In genomic region chrX:108415891-108416290, GRCh38 we compare ENCODE assay signal across 38 cellular contexts. TPM values are rescaled to one million over a fixed set of nuclear protein-coding genes. Genes with fewer than 3 reads are reported as not detected.
DNase-seq lines count a peak whose midpoint lies in the region; ATAC-seq, FAIRE-seq and TF ChIP-seq lines count a peak whose summit lies in the region.
"Had no signal": no experiment of that assay in that cellular context is flagged by ENCODE, and none has a peak within 500 bp of the region (broad histone marks: within the 10 kb centered on the region; RNA-seq: fewer than 3 reads in every experiment).

No MANE protein-coding gene starts in this region.

- no peak for ATAC-seq in A549
- ATAC-seq: naive thymus-derived CD8-positive, alpha-beta T cell; psoas muscle; sciatic nerve; stimulated activated naive CD8-positive, alpha-beta T cell treated with anti-CD3 and anti-CD28 coated beads, Interleukin-15, amount 100 ng/mL, for 72 hours had no signal

- H3K4me2 ChIP-seq in A549 = no peak overlapping the region

- POLR2A ChIA-PET in A549 (lab: Yijun Ruan, JAX) = no interaction called here

- 65% methylated on average over 2 of the region's 2 CpGs for WGBS in A549 (ENCODE audit: missing lambda C conversion rate)
- WGBS in lower leg skin, 2 donors = 42 to 71% methylated on average over 2 of the region's 2 CpGs

- H3K4me3 ChIP-seq in A549 (no peak overlapping the region), MG63 (no peak overlapping the region), bronchial epithelial cell (ENCODE audit: low read depth, low read length) (no peak overlapping the region), fibroblast of pulmonary artery (replicated peaks; ENCODE audit: low read depth, low read length) (no peak overlapping the region), lower leg skin (ENCODE audit: low read depth, poor library complexity, severe bottlenecking) (no peak overlapping the region)
- H3K4me3 ChIP-seq: psoas muscle, SJSA1, tibial artery, vagina had no signal

- CTCF ChIA-PET in A549 (lab: Yijun Ruan, JAX) = no interaction called here

- H3K27ac ChIP-seq in A549 = no peak overlapping the region
- H3K27ac ChIP-seq: psoas muscle, SJSA1, tibial artery, vagina had no signal

- no peak for TF ChIP-seq EP300 in A549 (IDR thresholded peaks at IDR 0.05)

- DNase-seq in A549 (ENCODE audit: low read depth in 1 of 2, low spot score in 1 of 2) = no peak
- peak; percentile 1 for DNase-seq in MG63
- DNase-seq in bronchial epithelial cell (ENCODE audit: low read depth) = no peak
- DNase-seq in fibroblast of pulmonary artery (ENCODE audit: low read depth) = peak; percentile 79
- DNase-seq in lower leg skin (ENCODE audit: low spot score in 2 of 2) = no peak
- no peak for DNase-seq in NCI-H1092 treated with DMSO at 0.1 percent for 48 hours (lab: John Stamatoyannopoulos, UW)
- DNase-seq in effector CD4-positive, alpha-beta T cell = no peak
- DNase-seq in NCI-H146 (lab: John Stamatoyannopoulos, UW) = no peak
- DNase-seq: activated CD4-positive, alpha-beta T cell treated with anti-CD3 and anti-CD28 coated beads, Interleukin-2, amount 10 ng/mL, durations not matched to agents 24 days and 14 days; activated effector memory CD4-positive, alpha-beta T cell treated with anti-CD3 and anti-CD28 coated beads, Interleukin-2, amount 50 U/mL, for 16 hours; activated naive CD8-positive, alpha-beta T cell treated with anti-CD3 and anti-CD28 coated beads for 36 hours; activated T-cell treated with anti-CD3 and anti-CD28 coated beads, Interleukin-2, amount 50 U/mL, for 1 hour; AML-193; aorta; CD4-positive, alpha-beta T cell; glutamatergic neuron; HFFc6; MM.1S; naive thymus-derived CD8-positive, alpha-beta T cell; NCI-H1417; NCI-H2107; NCI-H446; NCI-H82; occipital lobe; psoas muscle; RPMI8226; stimulated activated CD4-positive, alpha-beta T cell treated with anti-CD3 and anti-CD28 coated beads, Interleukin-12 subunit alpha, Interleukin-12 subunit beta, amount 100 ng/mL, for 4 hours; stimulated activated CD4-positive, alpha-beta T cell treated with anti-CD3 and anti-CD28 coated beads, Interleukin-2, amount 100 ng/mL, for 48 hours; stimulated activated naive CD8-positive, alpha-beta T cell treated with anti-CD3 and anti-CD28 coated beads, Interleukin-15, amount 100 ng/mL, for 72 hours; T-helper 9 cell; tibial artery had no signal

- H3K36me3 ChIP-seq in MG63 (no peaks in the 10 kb centered on the region), bronchial epithelial cell (ENCODE audit: control insufficient read depth, insufficient read depth, low read length) (no peaks in the 10 kb centered on the region)
- H3K36me3 ChIP-seq: SJSA1, tibial artery, vagina had no signal

- FAIRE-seq in A549 (lab: Jason Lieb, UNC) (peak; percentile 70), bronchial epithelial cell (lab: Jason Lieb, UNC) (peak; percentile 7)
- FAIRE-seq: GM19239, H1, keratinocyte had no signal

- no peak for TF ChIP-seq CTCF in A549 (IDR thresholded peaks at IDR 0.05)
- TF ChIP-seq CTCF in bronchial epithelial cell (IDR thresholded peaks at IDR 0.05; ENCODE audit: insufficient read depth, low read length, severe bottlenecking) = no peak
- TF ChIP-seq CTCF in fibroblast of pulmonary artery (IDR thresholded peaks at IDR 0.05; ENCODE audit: low read length, missing control alignments) = no peak
- no peak for TF ChIP-seq CTCF in lower leg skin (IDR thresholded peaks at IDR 0.05)

- H3K4me1 ChIP-seq in A549 = no peaks in the 10 kb centered on the region
- H3K4me1 ChIP-seq: psoas muscle, SJSA1, vagina had no signal

- TF ChIP-seq POLR2A in A549 (IDR thresholded peaks at IDR 0.05; ENCODE audit: low read length) (no peak), lower leg skin (IDR thresholded peaks at IDR 0.05) (no peak)

- TF ChIP-seq RAD21 in A549 (conservative IDR thresholded peaks at IDR 0.05 in 1 of 2, IDR thresholded peaks at IDR 0.05 in 1 of 2) = no peak

- no peaks in the 10 kb centered on the region for H3K27me3 ChIP-seq in MG63
- no peaks in the 10 kb centered on the region for H3K27me3 ChIP-seq in bronchial epithelial cell (ENCODE audit: control insufficient read depth, insufficient read depth, low read length)
- H3K27me3 ChIP-seq: SJSA1, tibial artery, vagina had no signal

- intact Hi-C loops in lower leg skin (cut with DNase I; ENCODE audit: low total_unique reads) = no loop called here

- no peaks in the 10 kb centered on the region for H3K9me3 ChIP-seq in A549
- no peaks in the 10 kb centered on the region for H3K9me3 ChIP-seq in MG63
- H3K9me3 ChIP-seq: psoas muscle, SJSA1, tibial artery, vagina had no signal

TF ChIP-seq in A549, 52 proteins besides CTCF, POLR2A, EP300 and RAD21:
- TF ChIP-seq MYC (IDR thresholded peaks at IDR 0.05; ENCODE audit: borderline replicate concordance, low read length) (no peak), GATA3 (IDR thresholded peaks at IDR 0.05; ENCODE audit: borderline replicate concordance) (no peak), HEYL (CRISPR knock-in tag; IDR thresholded peaks at IDR 0.05) (no peak), NR3C1 (IDR thresholded peaks at IDR 0.05) (no peak), E2F6 (IDR thresholded peaks at IDR 0.05; ENCODE audit: borderline replicate concordance, low read depth) (no peak), RARB (CRISPR knock-in tag; IDR thresholded peaks at IDR 0.05) (no peak), HOXA7 (CRISPR knock-in tag; IDR thresholded peaks at IDR 0.05) (no peak), ATOH8 (CRISPR knock-in tag; IDR thresholded peaks at IDR 0.05; ENCODE audit: low read depth) (no peak), EHMT2 (IDR thresholded peaks at IDR 0.05; ENCODE audit: low read depth) (no peak), RFX5 (IDR thresholded peaks at IDR 0.05) (no peak), HES2 (IDR thresholded peaks at IDR 0.05) (no peak), ZSCAN20 (CRISPR knock-in tag; IDR thresholded peaks at IDR 0.05) (no peak), RNF2 (IDR thresholded peaks at IDR 0.05; ENCODE audit: borderline replicate concordance, low read depth) (no peak)

RNA-seq across cellular contexts. Expression of gene COL4A6, which starts 22.3 kb away (rescaled TPM):
- polyA plus RNA-seq in A549 (2011; rRNA removed) (19.8 and 24.3 TPM in 2 replicates), A549 (2017; fragmentation: RNase III; extraction: RNeasy Plus Mini Kit Qiagen cat#74134 plus additional on column Dnase treatment) (12.5 to 14.2 TPM (median 13.0 TPM) in 3 replicates)
- 8.7 and 9.9 TPM in 2 replicates for polyA plus RNA-seq in A549 (2012; cell fraction: cytosol; rRNA removed)
- 45.5 and 50.8 TPM in 2 replicates for polyA plus RNA-seq in A549 (2012; cell fraction: nucleus; rRNA removed)
- polyA minus RNA-seq in A549 (2011; rRNA and poly(A)+ RNA removed) = 20.6 and 21.2 TPM in 2 replicates
- 0.39 and 0.46 TPM in 2 replicates for total RNA-seq in MG63 (2014; rRNA removed; shearing (Covaris generic); ENCODE audit: low replicate concordance)
- total RNA-seq in bronchial epithelial cell (21.1 and 23.4 TPM in 2 replicates), lower leg skin (10 to 100 TPM in 2 of 4 donors, 1 to 10 TPM in 2; 9.4 to 15.3 (median 11.6) TPM)
- total RNA-seq: A673; activated CD4-positive, alpha-beta T cell treated with anti-CD3 and anti-CD28 coated beads, Interleukin-2, amount 10 ng/mL, durations not matched to agents 24 days and 14 days; activated naive CD8-positive, alpha-beta T cell treated with anti-CD3 and anti-CD28 coated beads for 36 hours; CD4-positive, alpha-beta T cell; naive thymus-derived CD8-positive, alpha-beta T cell had no signal
- polyA plus RNA-seq: naive thymus-derived CD8-positive, alpha-beta T cell had no signal

RNA-seq across cellular contexts. Expression of gene COL4A5, which starts 23.7 kb away (rescaled TPM):
- polyA plus RNA-seq in A549 (2011; rRNA removed) (48.6 and 67.8 TPM in 2 replicates), A549 (2017; fragmentation: RNase III; extraction: RNeasy Plus Mini Kit Qiagen cat#74134 plus additional on column Dnase treatment) (17.5 to 22.3 TPM (median 21.3 TPM) in 3 replicates)
- 16.3 and 18.7 TPM in 2 replicates for polyA plus RNA-seq in A549 (2012; cell fraction: cytosol; rRNA removed)
- polyA plus RNA-seq in A549 (2012; cell fraction: nucleus; rRNA removed) = 114 and 140 TPM in 2 replicates
- polyA minus RNA-seq in A549 (2011; rRNA and poly(A)+ RNA removed) = 45.2 and 57.0 TPM in 2 replicates
- 6.3 and 25.6 TPM in 2 replicates for total RNA-seq in MG63 (2014; rRNA removed; shearing (Covaris generic); ENCODE audit: low replicate concordance)
- total RNA-seq in bronchial epithelial cell (48.4 and 63.1 TPM in 2 replicates), lower leg skin (100 to 1,000 TPM in 1 of 4 donors, 10 to 100 TPM in 3; 43.1 to 105 (median 48.4) TPM)
- total RNA-seq: activated CD4-positive, alpha-beta T cell treated with anti-CD3 and anti-CD28 coated beads, Interleukin-2, amount 10 ng/mL, durations not matched to agents 24 days and 14 days; activated naive CD8-positive, alpha-beta T cell treated with anti-CD3 and anti-CD28 coated beads for 36 hours; CD4-positive, alpha-beta T cell; naive thymus-derived CD8-positive, alpha-beta T cell had no signal
- polyA plus RNA-seq: naive thymus-derived CD8-positive, alpha-beta T cell had no signal

Comparison
In these comparisons a context has a peak if more than half of its experiments do, and no peak if none do; other contexts are left out.
1. DNase-seq: peak in MG63 (single experiment) and fibroblast of pulmonary artery (single experiment); none in A549 (0 of 2), bronchial epithelial cell (single experiment), lower leg skin (0 of 2), NCI-H1092 treated with DMSO at 0.1 percent for 48 hours (single experiment), effector CD4-positive, alpha-beta T cell (single experiment) and NCI-H146 (single experiment).